Comparison of ENCODE assay signal across 18 cellular contexts in the genomic region with DNA sequence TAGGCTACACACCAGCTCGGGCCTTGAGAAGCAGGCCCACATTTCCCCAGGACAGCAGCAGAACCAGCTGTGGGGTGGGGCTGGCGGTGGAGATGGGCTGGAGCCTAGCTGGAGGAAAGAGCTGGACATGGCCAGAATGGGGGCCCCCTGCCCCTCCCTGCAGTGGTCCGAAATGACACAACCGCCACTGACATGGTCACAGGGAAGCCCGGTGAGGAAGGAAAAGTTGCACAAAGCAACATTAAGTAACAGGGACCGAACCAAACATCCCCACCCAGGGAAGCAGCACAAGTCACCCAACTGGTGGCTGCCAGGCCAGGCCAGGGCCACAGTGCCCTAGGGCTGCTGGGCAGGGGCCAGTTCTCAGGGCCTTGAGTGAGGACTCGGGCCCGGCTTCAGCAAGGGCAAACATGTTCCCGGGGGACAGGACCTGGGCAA. TPM values are rescaled to one million over a fixed set of nuclear protein-coding genes. Genes with fewer than 3 reads are reported as not detected.
DNase-seq lines count a peak whose midpoint lies in the region; ATAC-seq, FAIRE-seq and TF ChIP-seq lines count a peak whose summit lies in the region.
"Had no signal": no experiment of that assay in that cellular context is flagged by ENCODE, and none has a peak within 500 bp of the region (broad histone marks: within the 10 kb centered on the region; RNA-seq: fewer than 3 reads in every experiment).

No MANE protein-coding gene starts in this region.

- no peak for TF ChIP-seq RAD21 in K562 (CRISPR knock-in tag; conservative IDR thresholded peaks at IDR 0.05 in 1 of 2, IDR thresholded peaks at IDR 0.05 in 1 of 2)

- no peak for FAIRE-seq in K562 (lab: Jason Lieb, UNC)

- peaks cover under 1% of the 10 kb centered on the region; the same call in 1 of the 2 replicates for H4K20me1 ChIP-seq in K562 (replicated peaks; ENCODE audit: control insufficient read depth, insufficient read depth, low read length)

- H3K27me3 ChIP-seq in K562 (ENCODE audit: control insufficient read depth in 2 of 2, insufficient read depth in 2 of 2, low read length in 2 of 2) (no peaks in the 10 kb centered on the region), psoas muscle (ENCODE audit: insufficient read depth in 3 of 3, low read length in 2 of 3) (no peaks in the 10 kb centered on the region)
- H3K27me3 ChIP-seq in CD8-positive, alpha-beta memory T cell (ENCODE audit: insufficient read depth, low read length, poor library complexity, severe bottlenecking), result no peaks in the 10 kb centered on the region
- H3K27me3 ChIP-seq: uterus had no signal

- H3K4me1 ChIP-seq in K562 (replicated peaks in 1 of 2; ENCODE audit: control insufficient read depth in 2 of 2, insufficient read depth in 2 of 2, low read length in 2 of 2), result peaks cover 0 to 19% of the 10 kb centered on the region in 2 experiments; a peak in 2 of 5 replicates
- peaks cover 31% of the 10 kb centered on the region for H3K4me1 ChIP-seq in psoas muscle
- no peaks in the 10 kb centered on the region for H3K4me1 ChIP-seq in CD8-positive, alpha-beta memory T cell (ENCODE audit: insufficient read depth, low read length)
- H3K4me1 ChIP-seq: uterus had no signal

- H3K9ac ChIP-seq in K562 (ENCODE audit: insufficient read depth in 1 of 2, low read depth in 2 of 2, low read length in 2 of 2), result peak overlapping the region in 1 of 2 experiments; percentile 27; a peak in 2 of 4 replicates

- no peak for TF ChIP-seq EP300 in K562 (IDR thresholded peaks at IDR 0.05; ENCODE audit: low read length)

- H3K79me2 ChIP-seq in K562 (ENCODE audit: control insufficient read depth, insufficient read depth, low read length), result no peaks in the 10 kb centered on the region

- DNase-seq in CD1c-positive myeloid dendritic cell (ENCODE audit: extremely low spot score) (peak; percentile 44), K562 (ENCODE audit: extremely low read depth in 1 of 4, low spot score in 3 of 4) (no peak), islet precursor cell (peak; percentile 43), psoas muscle (peak; percentile 71 to 85), endothelial cell (ENCODE audit: low spot score) (no peak)
- DNase-seq in CD8-positive, alpha-beta memory T cell, result no peak
- DNase-seq: ACHN; activated CD4-positive, CD25-positive, alpha-beta regulatory T cell; activated effector memory CD4-positive, alpha-beta T cell treated with anti-CD3 and anti-CD28 coated beads, Interleukin-2, amount 50 U/mL, for 16 hours; EL; naive B cell; NCI-H2029 treated with DMSO at 0.1 percent for 48 hours; NCI-H526 treated with DMSO at 0.1 percent for 48 hours; stimulated activated CD4-positive, alpha-beta T cell treated with anti-CD3 and anti-CD28 coated beads, Interleukin-4, amount 100 ng/mL, for 24 hours; uterus had no signal

- 90% methylated on average over 9 of the region's 9 CpGs for WGBS in K562 (ENCODE audit: insufficient coverage, low coverage, missing lambda C conversion rate)
- WGBS in psoas muscle, 3 donors, result 15 to 35% (median 19%) methylated on average over 9 of the region's 9 CpGs

- H3K27ac ChIP-seq in K562 (ENCODE audit: extremely low read depth, low read depth, low read length), result no peak overlapping the region
- H3K27ac ChIP-seq in psoas muscle, result peak overlapping the region; percentile 58
- H3K27ac ChIP-seq in CD8-positive, alpha-beta memory T cell (ENCODE audit: low read depth, low read length), result no peak overlapping the region
- H3K27ac ChIP-seq: PC-9, uterus had no signal

- H3K27ac Mint-ChIP-seq in CD8-positive, alpha-beta memory T cell, result no peak overlapping the region
- H3K27ac Mint-ChIP-seq in endothelial cell (ENCODE audit: unreplicated experiment), result no peak overlapping the region

- H3K36me3 Mint-ChIP-seq in CD8-positive, alpha-beta memory T cell, result peaks cover 0 to 84% (median 29%) of the 10 kb centered on the region in 3 donors
- peaks cover 62% of the 10 kb centered on the region for H3K36me3 Mint-ChIP-seq in endothelial cell (ENCODE audit: low read depth, unreplicated experiment)

- CTCF ChIA-PET in K562 (lab: Yijun Ruan, JAX; ENCODE audit: low intra/inter-chr PET ratio), result no interaction called here
- CTCF ChIA-PET in CD8-positive, alpha-beta memory T cell (lab: Charles Lee), result no interaction called here

- TF ChIP-seq CTCF in K562 (IDR thresholded peaks at IDR 0.05 in 2 of 3, conservative IDR thresholded peaks at IDR 0.05 in 1 of 3; ENCODE audit: insufficient read depth in 2 of 3, low read depth in 1 of 3, low read length in 3 of 3), result no peak
- no peak for TF ChIP-seq CTCF in psoas muscle (IDR thresholded peaks at IDR 0.05)
- TF ChIP-seq CTCF in endothelial cell (IDR thresholded peaks at IDR 0.05; ENCODE audit: unreplicated experiment), result no peak

- H3K4me3 ChIP-seq in K562 (no peak overlapping the region), psoas muscle (no peak overlapping the region)
- no peak overlapping the region for H3K4me3 ChIP-seq in CD8-positive, alpha-beta memory T cell (ENCODE audit: low read length)
- H3K4me3 ChIP-seq: PC-9, uterus had no signal

- H3K4me3 Mint-ChIP-seq in CD8-positive, alpha-beta memory T cell, result no peak overlapping the region
- no peak overlapping the region for H3K4me3 Mint-ChIP-seq in endothelial cell (ENCODE audit: unreplicated experiment)

- H3K27me3 Mint-ChIP-seq in CD8-positive, alpha-beta memory T cell, result no peaks in the 10 kb centered on the region
- peaks cover 8% of the 10 kb centered on the region for H3K27me3 Mint-ChIP-seq in endothelial cell (ENCODE audit: unreplicated experiment)
- H3K27me3 Mint-ChIP-seq: naive B cell had no signal

- H3K9me3 Mint-ChIP-seq in CD8-positive, alpha-beta memory T cell, result no peaks in the 10 kb centered on the region
- H3K9me3 Mint-ChIP-seq in endothelial cell (ENCODE audit: unreplicated experiment), result no peaks in the 10 kb centered on the region

- no peak for ATAC-seq in K562
- peak; percentile 6 to 59 (median 45) for ATAC-seq in psoas muscle
- no peak for ATAC-seq in HG02840 (IDR thresholded peaks at IDR 0.05; ENCODE audit: low FRiP score, unreplicated experiment)
- no peak for ATAC-seq in HG03565 (IDR thresholded peaks at IDR 0.05; ENCODE audit: unreplicated experiment)

- no peak overlapping the region for H2AFZ ChIP-seq in K562 (ENCODE audit: low read depth, low read length)
- H2AFZ ChIP-seq: PC-9 had no signal

- H3K4me1 Mint-ChIP-seq in CD8-positive, alpha-beta memory T cell, result peaks cover 7 to 11% (median 7%) of the 10 kb centered on the region in 3 donors
- H3K4me1 Mint-ChIP-seq in endothelial cell (ENCODE audit: unreplicated experiment), result peaks cover 7% of the 10 kb centered on the region

- H3K36me3 ChIP-seq in K562 (ENCODE audit: control insufficient read depth, insufficient read depth, low read length) (peaks cover 84% of the 10 kb centered on the region), psoas muscle (ENCODE audit: insufficient read depth in 1 of 2, low read depth in 1 of 2) (peaks cover 15 to 83% of the 10 kb centered on the region in 2 donors)
- H3K36me3 ChIP-seq in CD8-positive, alpha-beta memory T cell (ENCODE audit: insufficient read depth, low read length), result peaks cover 45% of the 10 kb centered on the region
- H3K36me3 ChIP-seq: uterus had no signal

- H3K9me3 ChIP-seq in K562 (replicated peaks; ENCODE audit: control insufficient read depth, insufficient read depth, low read depth, low read length) (no peaks in the 10 kb centered on the region), psoas muscle (no peaks in the 10 kb centered on the region)
- no peaks in the 10 kb centered on the region for H3K9me3 ChIP-seq in CD8-positive, alpha-beta memory T cell (ENCODE audit: low read length)
- H3K9me3 ChIP-seq: uterus had no signal

- H3K4me2 ChIP-seq in K562 (ENCODE audit: insufficient read depth, low read length), result no peak overlapping the region
- H3K4me2 ChIP-seq: PC-9 had no signal

- intact Hi-C loops in K562 (cut with micrococcal nuclease), result no loop called here
- intact Hi-C loops in psoas muscle (cut with DNase I), result no loop called here

- TF ChIP-seq POLR2A in K562 (conservative IDR thresholded peaks at IDR 0.05), result no peak

- in situ Hi-C loops in K562 (cut with MboI), result loop anchor here (10.0 kb wide), 1 partner anchor 433 kb away; no protein-coding TSS in a partner anchor

- POLR2A ChIA-PET in K562 (lab: Yijun Ruan, JAX), result interaction anchor here (0.7 to 1.6 kb wide), 5 partner anchors 9 to 55 kb away, joined by 3 to 5 read pairs (median 4); no protein-coding TSS in a partner anchor
- POLR2A ChIA-PET in CD8-positive, alpha-beta memory T cell (lab: Charles Lee), result no interaction called here

- no TSS peak for BruUV-seq in K562 (replicated peaks; lab: Mats Ljungman, UMichigan)

- H3K9me1 ChIP-seq in K562 (ENCODE audit: control insufficient read depth, insufficient read depth, low read length), result no peaks in the 10 kb centered on the region

RNA-seq across cellular contexts. Expression of a gene that starts 33.2 kb away (rescaled TPM):
- 516 and 975 TPM in 2 replicates for total RNA-seq in K562 (2011; cell fraction: chromatin; rRNA removed; ENCODE audit: low replicate concordance)
- 1,506 and 1,517 TPM in 2 replicates for total RNA-seq in K562 (2011; cell fraction: nucleolus; rRNA removed)
- 977 and 1,240 TPM in 2 replicates for total RNA-seq in K562 (2011; cell fraction: nucleoplasm; rRNA removed)
- total RNA-seq in K562 (2014; rRNA removed) (300 and 431 TPM in 2 replicates), K562 (2014; rRNA removed; fragmentation: Illumina TruSeq; extraction: Trizol) (231 and 245 TPM in 2 replicates), K562 (2015; rRNA removed; fragmentation: Illumina TruSeq; extraction: Trizol) (354 and 357 TPM in 2 replicates), K562 (2021) (458 and 473 TPM in 2 replicates), psoas muscle (1,000 to 10,000 TPM in 3 of 4 donors, 100 to 1,000 TPM in 1; 885 to 1,725 (median 1,143) TPM), endothelial cell (ENCODE audit: unreplicated experiment) (676 TPM)
- polyA plus RNA-seq in K562 (2011; rRNA removed) (613 and 630 TPM in 2 replicates), K562 (2014; fragmentation: Illumina TruSeq; extraction: Trizol) (439 and 442 TPM in 2 replicates), K562 (2014; fragmentation: Nextera tagmentation; extraction: Ambion mirVana) (100 to 1,000 TPM; 429 to 700 TPM), K562 (2014; rRNA removed) (399 and 425 TPM in 2 replicates), psoas muscle (1,000 to 10,000 TPM in 1 of 3 donors, 100 to 1,000 TPM in 2; 634 to 1,049 (median 695) TPM)
- polyA plus RNA-seq in K562 (2011; cell fraction: cytosol; rRNA removed), result 632 and 704 TPM in 2 replicates
- 504 and 505 TPM in 2 replicates for polyA plus RNA-seq in K562 (2011; cell fraction: nucleus; rRNA removed)
- 541 and 1,183 TPM in 2 replicates for polyA plus RNA-seq in K562 (2012)
- 379 and 426 TPM in 2 replicates for polyA minus RNA-seq in K562 (2011; rRNA and poly(A)+ RNA removed)
- 290 and 309 TPM in 2 replicates for polyA minus RNA-seq in K562 (2011; cell fraction: cytosol; rRNA and poly(A)+ RNA removed)
- 87.5 and 138 TPM in 2 replicates for polyA minus RNA-seq in K562 (2011; cell fraction: nucleus; rRNA and poly(A)+ RNA removed)
- 100 to 1,000 TPM; 115 to 119 TPM for total RNA-seq in CD8-positive, alpha-beta memory T cell
- polyA plus RNA-seq in CD8-positive, alpha-beta memory T cell, result 432 TPM

RNA-seq across cellular contexts. Expression of a gene that starts 44.5 kb away (rescaled TPM):
- 4.2 and 14.4 TPM in 2 replicates for total RNA-seq in K562 (2011; cell fraction: chromatin; rRNA removed; ENCODE audit: low replicate concordance)
- total RNA-seq in K562 (2011; cell fraction: nucleolus; rRNA removed), result 9.6 and 14.8 TPM in 2 replicates
- 9.2 and 10.6 TPM in 2 replicates for total RNA-seq in K562 (2011; cell fraction: nucleoplasm; rRNA removed)
- total RNA-seq in K562 (2014; rRNA removed) (12.7 and 13.1 TPM in 2 replicates), K562 (2014; rRNA removed; fragmentation: Illumina TruSeq; extraction: Trizol) (2.4 and 3.0 TPM in 2 replicates), K562 (2015; rRNA removed; fragmentation: Illumina TruSeq; extraction: Trizol) (20.1 and 20.5 TPM in 2 replicates), K562 (2021) (15.2 and 15.7 TPM in 2 replicates), psoas muscle (10 to 100 TPM; 12.5 to 20.4 (median 15.9) TPM), endothelial cell (ENCODE audit: unreplicated experiment) (86.1 TPM)
- polyA plus RNA-seq in K562 (2011; rRNA removed) (6.3 and 7.9 TPM in 2 replicates), K562 (2014; fragmentation: Illumina TruSeq; extraction: Trizol) (12.1 and 15.1 TPM in 2 replicates), K562 (2014; fragmentation: Nextera tagmentation; extraction: Ambion mirVana) (under 1 TPM; 0.14 to 0.41 TPM), K562 (2014; rRNA removed) (9.3 and 12.6 TPM in 2 replicates), psoas muscle (10 to 100 TPM; 14.8 to 21.8 (median 19.0) TPM)
- 4.8 and 19.8 TPM in 2 replicates for polyA plus RNA-seq in K562 (2011; cell fraction: cytosol; rRNA removed)
- 7.5 and 24.7 TPM in 2 replicates for polyA plus RNA-seq in K562 (2011; cell fraction: nucleus; rRNA removed)
- 17.5 and 209 TPM in 2 replicates for polyA plus RNA-seq in K562 (2012)
- polyA minus RNA-seq in K562 (2011; rRNA and poly(A)+ RNA removed), result 2.1 and 6.2 TPM in 2 replicates
- polyA minus RNA-seq in K562 (2011; cell fraction: cytosol; rRNA and poly(A)+ RNA removed), result 4.9 and 8.1 TPM in 2 replicates
- 6.1 and 8.9 TPM in 2 replicates for polyA minus RNA-seq in K562 (2011; cell fraction: nucleus; rRNA and poly(A)+ RNA removed)
- total RNA-seq in CD8-positive, alpha-beta memory T cell, result 10 to 100 TPM; 59.6 to 61.4 TPM
- polyA plus RNA-seq in CD8-positive, alpha-beta memory T cell, result 349 TPM

Comparison
In these comparisons a context has a peak if more than half of its experiments do, and no peak if none do; other contexts are left out.
1. DNase-seq: peak in CD1c-positive myeloid dendritic cell (single experiment), islet precursor cell (single experiment) and psoas muscle (2 of 2); none in K562 (0 of 4), CD8-positive, alpha-beta memory T cell (0 of 5) and endothelial cell (single experiment).
2. ATAC-seq: peak in psoas muscle (4 of 4); none in K562 (single experiment), HG02840 (single experiment) and HG03565 (single experiment).